ENCODE assay signal across 17 cellular contexts in genomic region chr6:44076016-44076365, GRCh38. TPM values are rescaled to one million over a fixed set of nuclear protein-coding genes. Genes with fewer than 3 reads are reported as not detected.
A peak's percentile ranks its signal among the peaks of the same experiment; 100 is the strongest.
DNase-seq lines count a peak whose midpoint lies in the region; ATAC-seq and TF ChIP-seq lines count a peak whose summit lies in the region.
"Had no signal": no experiment of that assay in that cellular context is flagged by ENCODE, and none has a peak within 500 bp of the region (broad histone marks: within the 10 kb centered on the region; RNA-seq: fewer than 3 reads in every experiment).

No MANE protein-coding gene starts in this region.

- H3K4me3 ChIP-seq in cardiac muscle cell (no peak overlapping the region), RWPE2 (ENCODE audit: severe bottlenecking) (no peak overlapping the region), gastroesophageal sphincter (no peak overlapping the region), thyroid gland (replicated peaks in 1 of 3) (no peak overlapping the region), brain microvascular endothelial cell (ENCODE audit: low read depth, low read length) (no peak overlapping the region)
- H3K4me3 ChIP-seq: body of pancreas, ovary had no signal

- ATAC-seq in left cardiac atrium (no peak), RWPE2 (ENCODE audit: low read depth) (no peak), gastroesophageal sphincter (no peak), HG02623 (IDR thresholded peaks at IDR 0.05; ENCODE audit: unreplicated experiment) (no peak)
- no peak for ATAC-seq in stimulated activated naive CD8-positive, alpha-beta T cell treated with anti-CD3 and anti-CD28 coated beads, Interleukin-15, Interleukin-2, amounts not matched to agents 100 U/mL and 50 U/mL, for 24 hours
- ATAC-seq: body of pancreas; stimulated activated effector memory CD8-positive, alpha-beta T cell treated with anti-CD3 and anti-CD28 coated beads, Interleukin-12 subunit alpha, Interleukin-12 subunit beta, amount 100 ng/mL, for 72 hours had no signal

- H3K27ac ChIP-seq in cardiac muscle cell (peak overlapping the region; percentile 78), RWPE2 (ENCODE audit: poor library complexity, severe bottlenecking) (peak overlapping the region; percentile 95), gastroesophageal sphincter (peak overlapping the region in 3 of 4 donors; percentile 22 to 88 (median 84)), thyroid gland (peak overlapping the region in 2 of 3 donors; percentile 31 to 47), brain microvascular endothelial cell (no peak overlapping the region)
- H3K27ac ChIP-seq: body of pancreas, ovary had no signal

- DNase-seq in cardiac muscle cell (ENCODE audit: low read depth in 1 of 2, low spot score in 1 of 2) = no peak
- no peak for DNase-seq in left cardiac atrium
- DNase-seq in RWPE2 (ENCODE audit: low spot score) = no peak
- DNase-seq in thyroid gland = no peak
- DNase-seq in stimulated activated naive CD8-positive, alpha-beta T cell treated with anti-CD3 and anti-CD28 coated beads, Interleukin-15, Interleukin-2, amounts not matched to agents 100 U/mL and 50 U/mL, for 24 hours = no peak
- no peak for DNase-seq in brain microvascular endothelial cell
- DNase-seq: activated CD4-positive, alpha-beta T cell treated with anti-CD3 and anti-CD28 coated beads for 48 hours; activated CD8-positive, alpha-beta memory T cell treated with anti-CD3 and anti-CD28 coated beads, Interleukin-2, amount 50 U/mL, for 4 hours; hypothalamus; NCI-H2081; NCI-H510A treated with DMSO at 0.1 percent for 48 hours had no signal

- H3K36me3 ChIP-seq in cardiac muscle cell = no peaks in the 10 kb centered on the region
- no peaks in the 10 kb centered on the region for H3K36me3 ChIP-seq in RWPE2 (ENCODE audit: low read depth)
- H3K36me3 ChIP-seq in gastroesophageal sphincter = no peaks in the 10 kb centered on the region
- no peaks in the 10 kb centered on the region for H3K36me3 ChIP-seq in thyroid gland
- no peaks in the 10 kb centered on the region for H3K36me3 ChIP-seq in brain microvascular endothelial cell (replicated peaks)
- H3K36me3 ChIP-seq: ovary had no signal

- H3K9me3 ChIP-seq in cardiac muscle cell (ENCODE audit: low read depth) = no peaks in the 10 kb centered on the region
- H3K9me3 ChIP-seq in RWPE2 (ENCODE audit: severe bottlenecking) = no peaks in the 10 kb centered on the region
- H3K9me3 ChIP-seq in gastroesophageal sphincter = no peaks in the 10 kb centered on the region
- H3K9me3 ChIP-seq in thyroid gland = no peaks in the 10 kb centered on the region
- H3K9me3 ChIP-seq: body of pancreas, ovary had no signal

- in situ Hi-C loops in brain microvascular endothelial cell (cut with HindIII; ENCODE audit: low pct_ligation_motif_present, low sequenced_read_pairs) = no loop called here

- H3K27me3 ChIP-seq in cardiac muscle cell (no peaks in the 10 kb centered on the region), RWPE2 (ENCODE audit: insufficient read depth, poor library complexity, severe bottlenecking) (no peaks in the 10 kb centered on the region), gastroesophageal sphincter (no peaks in the 10 kb centered on the region), thyroid gland (no peaks in the 10 kb centered on the region), brain microvascular endothelial cell (replicated peaks) (no peaks in the 10 kb centered on the region)
- H3K27me3 ChIP-seq: body of pancreas, dorsolateral prefrontal cortex, ovary had no signal

- peaks cover 48% of the 10 kb centered on the region for H3K4me1 ChIP-seq in cardiac muscle cell (ENCODE audit: low read depth)
- peaks cover 40% of the 10 kb centered on the region for H3K4me1 ChIP-seq in RWPE2 (ENCODE audit: insufficient read depth, poor library complexity, severe bottlenecking)
- peaks cover 0 to 69% (median 36%) of the 10 kb centered on the region in 3 donors for H3K4me1 ChIP-seq in gastroesophageal sphincter
- H3K4me1 ChIP-seq in thyroid gland = peaks cover 11 to 42% of the 10 kb centered on the region in 2 donors

- intact Hi-C loops in left cardiac atrium (cut with DNase I) = loop anchor here in 1 of 2 donors (10.0 kb wide), 1 partner anchor 221 kb away; no protein-coding TSS in a partner anchor
- intact Hi-C loops in thyroid gland (cut with DNase I) = loop anchor here (10.0 kb wide), 1 partner anchor 111 kb away; no protein-coding TSS in a partner anchor

- no peak for TF ChIP-seq EP300 in gastroesophageal sphincter (IDR thresholded peaks at IDR 0.05)

- no peak for TF ChIP-seq POLR2A in gastroesophageal sphincter (IDR thresholded peaks at IDR 0.05)
- no peak for TF ChIP-seq POLR2A in thyroid gland (IDR thresholded peaks at IDR 0.05)

- TF ChIP-seq CTCF in cardiac muscle cell (IDR thresholded peaks at IDR 0.05; ENCODE audit: low read depth, low read length) (no peak), RWPE2 (IDR thresholded peaks at IDR 0.05; ENCODE audit: poor library complexity, severe bottlenecking) (no peak), gastroesophageal sphincter (IDR thresholded peaks at IDR 0.05) (no peak), thyroid gland (IDR thresholded peaks at IDR 0.05) (no peak), brain microvascular endothelial cell (IDR thresholded peaks at IDR 0.05; ENCODE audit: low read depth, low read length, missing control alignments) (no peak)

- 17 to 50% methylated on average over 1 to 2 of the region's 2 CpGs for WGBS in gastroesophageal sphincter (ENCODE audit: low coverage in 1 of 2), 2 donors
- 58 to 59% methylated on average over 2 of the region's 2 CpGs for WGBS in thyroid gland, 2 donors

RNA-seq across cellular contexts. Expression of gene MRPL14, which starts 51.3 kb away (rescaled TPM):
- 66.4 and 78.8 TPM in 2 replicates for total RNA-seq in cardiac muscle cell
- polyA plus RNA-seq in cardiac muscle cell = 130 and 165 TPM in 2 replicates
- total RNA-seq in left cardiac atrium = 10 to 100 TPM; 32.4 to 41.2 TPM
- total RNA-seq in gastroesophageal sphincter = 10 to 100 TPM; 31.6 to 40.5 (median 35.8) TPM
- 10 to 100 TPM; 26.5 to 80.5 (median 31.1) TPM for total RNA-seq in thyroid gland

RNA-seq across cellular contexts. Expression of gene TMEM63B, which starts 51.4 kb away (rescaled TPM):
- 52.4 and 57.3 TPM in 2 replicates for total RNA-seq in cardiac muscle cell
- polyA plus RNA-seq in cardiac muscle cell = 51.7 and 54.2 TPM in 2 replicates
- 10 to 100 TPM; 40.4 to 48.1 TPM for total RNA-seq in left cardiac atrium
- total RNA-seq in gastroesophageal sphincter = 10 to 100 TPM; 11.3 to 32.0 (median 23.9) TPM
- 10 to 100 TPM; 21.6 to 41.7 (median 29.3) TPM for total RNA-seq in thyroid gland
